1 cellular context compared by ENCODE assay signal in the genomic region with DNA sequence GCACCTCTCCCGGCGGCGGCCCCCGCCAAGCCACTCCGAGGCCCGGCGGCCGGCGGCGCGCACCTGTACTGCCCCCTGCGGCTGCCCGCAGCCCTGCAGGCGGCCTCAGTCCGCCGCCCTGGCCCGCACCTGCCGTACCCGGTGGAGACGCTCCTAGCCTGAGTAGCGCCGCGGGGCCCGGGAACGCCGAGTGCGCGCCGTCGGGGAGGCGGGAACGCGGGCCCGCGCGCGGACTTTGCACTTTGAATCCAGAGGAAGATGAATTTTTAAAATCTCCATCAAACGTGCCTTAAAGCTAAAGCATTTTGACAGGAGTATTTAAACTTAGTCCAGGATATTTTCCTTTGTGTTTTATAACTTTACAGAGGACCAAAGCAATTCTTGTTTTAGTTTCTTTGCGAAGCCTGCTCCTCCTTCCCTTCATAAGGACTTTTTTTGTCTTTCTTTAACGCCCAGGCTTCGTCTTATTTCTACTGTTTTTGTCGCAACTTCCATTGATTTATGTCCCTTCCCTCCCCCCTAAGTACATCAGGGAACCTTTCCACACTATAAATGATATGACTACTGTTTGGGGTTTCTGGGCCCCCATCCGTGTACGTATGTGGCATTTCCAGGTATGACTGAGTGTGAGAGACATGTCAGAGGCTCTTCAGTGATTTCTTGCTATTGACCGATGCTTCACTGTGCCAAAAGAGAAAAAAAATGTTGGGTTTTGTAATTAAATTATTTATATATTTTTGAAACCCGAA.
A peak's percentile ranks its signal among the peaks of the same experiment; 100 is the strongest.
TF ChIP-seq lines count a peak whose summit lies in the region.

No MANE protein-coding gene starts in this region.

TF ChIP-seq in HepG2, 621 proteins besides CTCF, POLR2A, EP300 and RAD21 (continued from another document and continues in another):
- TF ChIP-seq, protein P1, sequence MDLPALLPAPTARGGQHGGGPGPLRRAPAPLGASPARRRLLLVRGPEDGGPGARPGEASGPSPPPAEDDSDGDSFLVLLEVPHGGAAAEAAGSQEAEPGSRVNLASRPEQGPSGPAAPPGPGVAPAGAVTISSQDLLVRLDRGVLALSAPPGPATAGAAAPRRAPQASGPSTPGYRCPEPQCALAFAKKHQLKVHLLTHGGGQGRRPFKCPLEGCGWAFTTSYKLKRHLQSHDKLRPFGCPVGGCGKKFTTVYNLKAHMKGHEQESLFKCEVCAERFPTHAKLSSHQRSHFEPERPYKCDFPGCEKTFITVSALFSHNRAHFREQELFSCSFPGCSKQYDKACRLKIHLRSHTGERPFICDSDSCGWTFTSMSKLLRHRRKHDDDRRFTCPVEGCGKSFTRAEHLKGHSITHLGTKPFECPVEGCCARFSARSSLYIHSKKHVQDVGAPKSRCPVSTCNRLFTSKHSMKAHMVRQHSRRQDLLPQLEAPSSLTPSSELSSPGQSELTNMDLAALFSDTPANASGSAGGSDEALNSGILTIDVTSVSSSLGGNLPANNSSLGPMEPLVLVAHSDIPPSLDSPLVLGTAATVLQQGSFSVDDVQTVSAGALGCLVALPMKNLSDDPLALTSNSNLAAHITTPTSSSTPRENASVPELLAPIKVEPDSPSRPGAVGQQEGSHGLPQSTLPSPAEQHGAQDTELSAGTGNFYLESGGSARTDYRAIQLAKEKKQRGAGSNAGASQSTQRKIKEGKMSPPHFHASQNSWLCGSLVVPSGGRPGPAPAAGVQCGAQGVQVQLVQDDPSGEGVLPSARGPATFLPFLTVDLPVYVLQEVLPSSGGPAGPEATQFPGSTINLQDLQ (CRISPR knock-in tag; IDR thresholded peaks at IDR 0.05), result no peak
- TF ChIP-seq ZNF577 (CRISPR knock-in tag; IDR thresholded peaks at IDR 0.05; ENCODE audit: borderline replicate concordance, low read depth), result no peak
- peak; percentile 35; the same call in 1 of the 2 replicates for TF ChIP-seq HES4 (CRISPR knock-in tag; IDR thresholded peaks at IDR 0.05; ENCODE audit: borderline replicate concordance)
- TF ChIP-seq SATB2 (CRISPR knock-in tag; IDR thresholded peaks at IDR 0.05), result 0 out of 2 replicates have a peak, but pooled peaks have one; percentile 60
- TF ChIP-seq FOXA3 (CRISPR knock-in tag; IDR thresholded peaks at IDR 0.05), result peak; percentile 55; the same call in 1 of the 2 replicates
- TF ChIP-seq ZNF678 (CRISPR knock-in tag; IDR thresholded peaks at IDR 0.05), result no peak
- TF ChIP-seq, protein P2, sequence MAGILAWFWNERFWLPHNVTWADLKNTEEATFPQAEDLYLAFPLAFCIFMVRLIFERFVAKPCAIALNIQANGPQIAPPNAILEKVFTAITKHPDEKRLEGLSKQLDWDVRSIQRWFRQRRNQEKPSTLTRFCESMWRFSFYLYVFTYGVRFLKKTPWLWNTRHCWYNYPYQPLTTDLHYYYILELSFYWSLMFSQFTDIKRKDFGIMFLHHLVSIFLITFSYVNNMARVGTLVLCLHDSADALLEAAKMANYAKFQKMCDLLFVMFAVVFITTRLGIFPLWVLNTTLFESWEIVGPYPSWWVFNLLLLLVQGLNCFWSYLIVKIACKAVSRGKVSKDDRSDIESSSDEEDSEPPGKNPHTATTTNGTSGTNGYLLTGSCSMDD (CRISPR knock-in tag; IDR thresholded peaks at IDR 0.05), result no peak
- TF ChIP-seq, protein P3, sequence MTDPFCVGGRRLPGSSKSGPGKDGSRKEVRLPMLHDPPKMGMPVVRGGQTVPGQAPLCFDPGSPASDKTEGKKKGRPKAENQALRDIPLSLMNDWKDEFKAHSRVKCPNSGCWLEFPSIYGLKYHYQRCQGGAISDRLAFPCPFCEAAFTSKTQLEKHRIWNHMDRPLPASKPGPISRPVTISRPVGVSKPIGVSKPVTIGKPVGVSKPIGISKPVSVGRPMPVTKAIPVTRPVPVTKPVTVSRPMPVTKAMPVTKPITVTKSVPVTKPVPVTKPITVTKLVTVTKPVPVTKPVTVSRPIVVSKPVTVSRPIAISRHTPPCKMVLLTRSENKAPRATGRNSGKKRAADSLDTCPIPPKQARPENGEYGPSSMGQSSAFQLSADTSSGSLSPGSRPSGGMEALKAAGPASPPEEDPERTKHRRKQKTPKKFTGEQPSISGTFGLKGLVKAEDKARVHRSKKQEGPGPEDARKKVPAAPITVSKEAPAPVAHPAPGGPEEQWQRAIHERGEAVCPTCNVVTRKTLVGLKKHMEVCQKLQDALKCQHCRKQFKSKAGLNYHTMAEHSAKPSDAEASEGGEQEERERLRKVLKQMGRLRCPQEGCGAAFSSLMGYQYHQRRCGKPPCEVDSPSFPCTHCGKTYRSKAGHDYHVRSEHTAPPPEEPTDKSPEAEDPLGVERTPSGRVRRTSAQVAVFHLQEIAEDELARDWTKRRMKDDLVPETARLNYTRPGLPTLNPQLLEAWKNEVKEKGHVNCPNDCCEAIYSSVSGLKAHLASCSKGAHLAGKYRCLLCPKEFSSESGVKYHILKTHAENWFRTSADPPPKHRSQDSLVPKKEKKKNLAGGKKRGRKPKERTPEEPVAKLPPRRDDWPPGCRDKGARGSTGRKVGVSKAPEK (CRISPR knock-in tag; IDR thresholded peaks at IDR 0.05; ENCODE audit: borderline replicate concordance), result no peak
- no peak for TF ChIP-seq CCDC6 (CRISPR knock-in tag; IDR thresholded peaks at IDR 0.05)
- TF ChIP-seq PITX1 (CRISPR knock-in tag; IDR thresholded peaks at IDR 0.05), result no peak
- TF ChIP-seq PPARG (CRISPR knock-in tag; conservative IDR thresholded peaks at IDR 0.05), result peak; percentile 29; the same call in 1 of the 2 replicates
- no peak for TF ChIP-seq REXO4 (CRISPR knock-in tag; IDR thresholded peaks at IDR 0.05; ENCODE audit: borderline replicate concordance)
- TF ChIP-seq ZNF253 (CRISPR knock-in tag; IDR thresholded peaks at IDR 0.05; ENCODE audit: borderline replicate concordance), result no peak
- peak; percentile 51; the same call in 1 of the 2 replicates for TF ChIP-seq CREB3 (CRISPR knock-in tag; IDR thresholded peaks at IDR 0.05)
- no peak for TF ChIP-seq ZBTB37 (CRISPR knock-in tag; IDR thresholded peaks at IDR 0.05)
- TF ChIP-seq SP1 (IDR thresholded peaks at IDR 0.05), result no peak
- TF ChIP-seq SP1 (CRISPR knock-in tag; IDR thresholded peaks at IDR 0.05), result no peak
- TF ChIP-seq, protein P4, sequence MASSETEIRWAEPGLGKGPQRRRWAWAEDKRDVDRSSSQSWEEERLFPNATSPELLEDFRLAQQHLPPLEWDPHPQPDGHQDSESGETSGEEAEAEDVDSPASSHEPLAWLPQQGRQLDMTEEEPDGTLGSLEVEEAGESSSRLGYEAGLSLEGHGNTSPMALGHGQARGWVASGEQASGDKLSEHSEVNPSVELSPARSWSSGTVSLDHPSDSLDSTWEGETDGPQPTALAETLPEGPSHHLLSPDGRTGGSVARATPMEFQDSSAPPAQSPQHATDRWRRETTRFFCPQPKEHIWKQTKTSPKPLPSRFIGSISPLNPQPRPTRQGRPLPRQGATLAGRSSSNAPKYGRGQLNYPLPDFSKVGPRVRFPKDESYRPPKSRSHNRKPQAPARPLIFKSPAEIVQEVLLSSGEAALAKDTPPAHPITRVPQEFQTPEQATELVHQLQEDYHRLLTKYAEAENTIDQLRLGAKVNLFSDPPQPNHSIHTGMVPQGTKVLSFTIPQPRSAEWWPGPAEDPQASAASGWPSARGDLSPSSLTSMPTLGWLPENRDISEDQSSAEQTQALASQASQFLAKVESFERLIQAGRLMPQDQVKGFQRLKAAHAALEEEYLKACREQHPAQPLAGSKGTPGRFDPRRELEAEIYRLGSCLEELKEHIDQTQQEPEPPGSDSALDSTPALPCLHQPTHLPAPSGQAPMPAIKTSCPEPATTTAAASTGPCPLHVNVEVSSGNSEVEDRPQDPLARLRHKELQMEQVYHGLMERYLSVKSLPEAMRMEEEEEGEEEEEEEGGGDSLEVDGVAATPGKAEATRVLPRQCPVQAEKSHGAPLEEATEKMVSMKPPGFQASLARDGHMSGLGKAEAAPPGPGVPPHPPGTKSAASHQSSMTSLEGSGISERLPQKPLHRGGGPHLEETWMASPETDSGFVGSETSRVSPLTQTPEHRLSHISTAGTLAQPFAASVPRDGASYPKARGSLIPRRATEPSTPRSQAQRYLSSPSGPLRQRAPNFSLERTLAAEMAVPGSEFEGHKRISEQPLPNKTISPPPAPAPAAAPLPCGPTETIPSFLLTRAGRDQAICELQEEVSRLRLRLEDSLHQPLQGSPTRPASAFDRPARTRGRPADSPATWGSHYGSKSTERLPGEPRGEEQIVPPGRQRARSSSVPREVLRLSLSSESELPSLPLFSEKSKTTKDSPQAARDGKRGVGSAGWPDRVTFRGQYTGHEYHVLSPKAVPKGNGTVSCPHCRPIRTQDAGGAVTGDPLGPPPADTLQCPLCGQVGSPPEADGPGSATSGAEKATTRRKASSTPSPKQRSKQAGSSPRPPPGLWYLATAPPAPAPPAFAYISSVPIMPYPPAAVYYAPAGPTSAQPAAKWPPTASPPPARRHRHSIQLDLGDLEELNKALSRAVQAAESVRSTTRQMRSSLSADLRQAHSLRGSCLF (CRISPR knock-in tag; IDR thresholded peaks at IDR 0.05; ENCODE audit: borderline replicate concordance), result no peak
- TF ChIP-seq PRPF4 (IDR thresholded peaks at IDR 0.05; ENCODE audit: low read depth, low read length, poor library complexity, severe bottlenecking), result no peak
- 0 out of 2 replicates have a peak, but pooled peaks have one; percentile 38 for TF ChIP-seq ZSCAN29 (CRISPR knock-in tag; conservative IDR thresholded peaks at IDR 0.05)
- TF ChIP-seq SNAPC2 (CRISPR knock-in tag; IDR thresholded peaks at IDR 0.05), result no peak
- no peak for TF ChIP-seq ZNF530 (CRISPR knock-in tag; IDR thresholded peaks at IDR 0.05; ENCODE audit: low read depth)
- TF ChIP-seq ZNF773 (CRISPR knock-in tag; IDR thresholded peaks at IDR 0.05; ENCODE audit: borderline replicate concordance), result 0 out of 2 replicates have a peak, but pooled peaks have one; percentile 33
- peak; percentile 85; the same call in 1 of the 2 replicates for TF ChIP-seq HOXA9 (CRISPR knock-in tag; IDR thresholded peaks at IDR 0.05; ENCODE audit: borderline replicate concordance)
- TF ChIP-seq HNRNPUL1 (IDR thresholded peaks at IDR 0.05; ENCODE audit: low read depth, low read length), result no peak
- no peak for TF ChIP-seq PAWR (CRISPR knock-in tag; IDR thresholded peaks at IDR 0.05; ENCODE audit: borderline replicate concordance)
- no peak for TF ChIP-seq ATF1 (CRISPR knock-in tag; IDR thresholded peaks at IDR 0.05)
- no peak for TF ChIP-seq SMAD3 (CRISPR knock-in tag; IDR thresholded peaks at IDR 0.05)
- no peak for TF ChIP-seq JUN (CRISPR knock-in tag; IDR thresholded peaks at IDR 0.05)
- TF ChIP-seq EHMT2 (IDR thresholded peaks at IDR 0.05; ENCODE audit: borderline replicate concordance, low read depth, low read length), result no peak
- TF ChIP-seq RARA (CRISPR knock-in tag; IDR thresholded peaks at IDR 0.05), result peak; percentile 40; the same call in 1 of the 2 replicates
- no peak for TF ChIP-seq ZNF3 (CRISPR knock-in tag; IDR thresholded peaks at IDR 0.05)
- no peak for TF ChIP-seq ZNF20 (CRISPR knock-in tag; IDR thresholded peaks at IDR 0.05)
- TF ChIP-seq ZNF674 (CRISPR knock-in tag; IDR thresholded peaks at IDR 0.05; ENCODE audit: low read depth), result no peak
- no peak for TF ChIP-seq ZFP62 (CRISPR knock-in tag; IDR thresholded peaks at IDR 0.05)
- TF ChIP-seq RBAK (CRISPR knock-in tag; IDR thresholded peaks at IDR 0.05), result no peak
- TF ChIP-seq ELF1 (CRISPR knock-in tag; IDR thresholded peaks at IDR 0.05), result no peak
- no peak for TF ChIP-seq GPBP1L1 (CRISPR knock-in tag; IDR thresholded peaks at IDR 0.05)
- no peak for TF ChIP-seq ZNF121 (CRISPR knock-in tag; IDR thresholded peaks at IDR 0.05)
